Comparison of ENCODE assay signal across 8 cellular contexts in the genomic region with DNA sequence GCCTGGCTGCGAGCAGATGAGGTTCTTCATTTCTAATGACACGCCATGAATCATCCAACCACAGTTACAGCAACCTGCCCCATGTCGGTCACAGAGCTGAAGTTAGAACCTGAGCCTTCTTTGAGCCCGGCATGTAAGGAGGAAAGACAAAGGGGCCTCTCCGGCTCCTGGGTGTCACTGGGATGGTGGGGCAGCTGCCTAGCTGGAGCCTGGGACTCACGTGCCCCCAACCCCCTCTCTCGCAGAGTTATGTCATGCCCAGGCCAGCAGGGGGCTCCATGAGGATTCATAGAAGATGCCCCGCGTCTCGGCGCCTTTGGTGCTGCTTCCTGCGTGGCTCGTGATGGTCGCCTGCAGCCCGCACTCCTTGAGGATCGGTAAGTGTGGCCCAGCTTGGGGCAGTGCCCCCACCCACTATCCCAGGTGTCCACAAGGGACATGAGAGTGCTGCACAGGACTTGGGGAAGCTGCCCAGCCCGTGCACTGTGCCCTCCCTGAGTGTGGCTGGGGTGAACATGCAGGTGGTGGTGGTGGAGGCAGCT.
DNase-seq lines count a peak whose midpoint lies in the region; ATAC-seq and TF ChIP-seq lines count a peak whose summit lies in the region.

No MANE protein-coding gene starts in this region.

- H3K4me3 Mint-ChIP-seq in T-helper 2 cell treated with Interferon-gamma antibody and Interleukin-4, amounts not matched to agents 5 μg/mL and 100 μg/mL, for 36 hours: no peak overlapping the region

- H3K4me2 ChIP-seq in fibroblast of lung (ENCODE audit: extremely low read depth, insufficient read depth, low read length): no peak overlapping the region

- H4K20me1 ChIP-seq in fibroblast of lung (ENCODE audit: control insufficient read depth, extremely low read depth, insufficient read depth, low read length): no peaks in the 10 kb centered on the region

- no peak overlapping the region for H2AFZ ChIP-seq in fibroblast of lung (ENCODE audit: low read length)

- no peaks in the 10 kb centered on the region for H3K79me2 ChIP-seq in fibroblast of lung (ENCODE audit: control insufficient read depth, insufficient read depth, low read length)

- no peaks in the 10 kb centered on the region for H3K9me3 Mint-ChIP-seq in T-helper 2 cell treated with Interferon-gamma antibody and Interleukin-4, amounts not matched to agents 5 μg/mL and 100 μg/mL, for 36 hours

- H3K4me1 Mint-ChIP-seq in T-helper 2 cell treated with Interferon-gamma antibody and Interleukin-4, amounts not matched to agents 5 μg/mL and 100 μg/mL, for 36 hours (ENCODE audit: low read depth): no peaks in the 10 kb centered on the region

- DNase-seq in CD1c-positive myeloid dendritic cell (ENCODE audit: extremely low spot score) (peak; percentile 16), HFF-Myc (ENCODE audit: extremely low read depth, low read depth) (peak; percentile 2), fibroblast of lung (ENCODE audit: low read depth in 2 of 2) (peak; percentile 14 to 41), amniotic stem cell (lab: John Stamatoyannopoulos, UW) (no peak), G401 (ENCODE audit: low spot score) (no peak)
- DNase-seq in T-helper 2 cell treated with Interferon-gamma antibody and Interleukin-4, amounts not matched to agents 5 μg/mL and 100 μg/mL, for 36 hours (ENCODE audit: low spot score): peak; percentile 4
- DNase-seq in stimulated activated CD8-positive, alpha-beta memory T cell treated with anti-CD3 and anti-CD28 coated beads, Interleukin-4, amount 100 ng/mL, for 24 hours (ENCODE audit: low read depth): peak; percentile 7

- no peaks in the 10 kb centered on the region for H3K9me3 ChIP-seq in fibroblast of lung (ENCODE audit: control insufficient read depth, insufficient read depth, low read depth, low read length)

- H3K27me3 ChIP-seq in fibroblast of lung (ENCODE audit: control insufficient read depth, insufficient read depth, low read length): peaks cover 2% of the 10 kb centered on the region

- no peaks in the 10 kb centered on the region for H3K4me1 ChIP-seq in fibroblast of lung (ENCODE audit: control insufficient read depth, extremely low read depth, insufficient read depth, low read length)

- H3K27me3 Mint-ChIP-seq in T-helper 2 cell treated with Interferon-gamma antibody and Interleukin-4, amounts not matched to agents 5 μg/mL and 100 μg/mL, for 36 hours (ENCODE audit: low read depth): no peaks in the 10 kb centered on the region

- H3K9ac ChIP-seq in fibroblast of lung (ENCODE audit: insufficient read depth, low read length): no peak overlapping the region

- ATAC-seq in HG02610 (IDR thresholded peaks at IDR 0.05; ENCODE audit: unreplicated experiment): no peak

- in situ Hi-C loops in G401 (cut with HindIII; ENCODE audit: low sequenced_read_pairs): no loop called here

- H3K27ac ChIP-seq in fibroblast of lung (ENCODE audit: insufficient read depth, low read length): no peak overlapping the region

- no peaks in the 10 kb centered on the region for H3K36me3 Mint-ChIP-seq in T-helper 2 cell treated with Interferon-gamma antibody and Interleukin-4, amounts not matched to agents 5 μg/mL and 100 μg/mL, for 36 hours (ENCODE audit: low read depth)

- no peaks in the 10 kb centered on the region for H3K36me3 ChIP-seq in fibroblast of lung (ENCODE audit: control insufficient read depth, insufficient read depth, low read length)

- TF ChIP-seq CTCF in HFF-Myc (IDR thresholded peaks at IDR 0.05; ENCODE audit: low read depth, low read length, missing control alignments) (peak; percentile 49), fibroblast of lung (conservative IDR thresholded peaks at IDR 0.05 in 1 of 2, IDR thresholded peaks at IDR 0.05 in 1 of 2; ENCODE audit: low read depth in 1 of 2, low read length in 2 of 2) (peak; percentile 18 to 35)

- H3K4me3 ChIP-seq in HFF-Myc (replicated peaks; ENCODE audit: low read depth, low read length) (no peak overlapping the region), fibroblast of lung (replicated peaks in 1 of 4; ENCODE audit: control extremely low read depth in 1 of 4, insufficient read depth in 1 of 4, low read depth in 3 of 4, low read length in 4 of 4) (no peak overlapping the region)

- H3K27ac Mint-ChIP-seq in T-helper 2 cell treated with Interferon-gamma antibody and Interleukin-4, amounts not matched to agents 5 μg/mL and 100 μg/mL, for 36 hours: no peak overlapping the region

Comparison
In these comparisons a context has a peak if more than half of its experiments do, and no peak if none do; other contexts are left out.
1. DNase-seq: peak in CD1c-positive myeloid dendritic cell (single experiment), HFF-Myc (single experiment), T-helper 2 cell treated with Interferon-gamma antibody and Interleukin-4, amounts not matched to agents 5 μg/mL and 100 μg/mL, for 36 hours (single experiment), fibroblast of lung (2 of 2) and stimulated activated CD8-positive, alpha-beta memory T cell treated with anti-CD3 and anti-CD28 coated beads, Interleukin-4, amount 100 ng/mL, for 24 hours (single experiment); none in amniotic stem cell (single experiment) and G401 (single experiment).